1 cellular context compared by ENCODE assay signal in genomic region chr17:36600936-36601302, GRCh38.
A peak's percentile ranks its signal among the peaks of the same experiment; 100 is the strongest.
TF ChIP-seq lines count a peak whose summit lies in the region.

No MANE protein-coding gene starts in this region.

TF ChIP-seq in H1, 55 proteins besides CTCF, POLR2A, EP300 and RAD21:
- peak; percentile 3; the same call in 1 of the 2 replicates for TF ChIP-seq YY1 (IDR thresholded peaks at IDR 0.05; ENCODE audit: low read depth, low read length)
- TF ChIP-seq MAX (IDR thresholded peaks at IDR 0.05) = no peak
- TF ChIP-seq EGR1 (IDR thresholded peaks at IDR 0.05; ENCODE audit: borderline replicate concordance, low read depth, low read length) = 0 out of 2 replicates have a peak, but pooled peaks have one; percentile 13
- no peak for TF ChIP-seq HDAC6 (IDR thresholded peaks at IDR 0.05; ENCODE audit: low read depth, low read length)
- no peak for TF ChIP-seq ATF2 (IDR thresholded peaks at IDR 0.05; ENCODE audit: low read length)
